Comparison of ENCODE assay signal across 17 cellular contexts in genomic region chr10:33065111-33065510, GRCh38.
DNase-seq lines count a peak whose midpoint lies in the region; ATAC-seq, FAIRE-seq and TF ChIP-seq lines count a peak whose summit lies in the region.
"Had no signal": no experiment of that assay in that cellular context is flagged by ENCODE, and none has a peak within 500 bp of the region (broad histone marks: within the 10 kb centered on the region; RNA-seq: fewer than 3 reads in every experiment).

No MANE protein-coding gene starts in this region.

- no peak overlapping the region for H3K4me3 Mint-ChIP-seq in H9
- no peak overlapping the region for H3K4me3 Mint-ChIP-seq in progenitor cell of endocrine pancreas (ENCODE audit: low read depth)
- H3K4me3 Mint-ChIP-seq: CD14-positive monocyte; CD8-positive, alpha-beta memory T cell; GM23338 had no signal

- no peak overlapping the region for H3K14ac ChIP-seq in H9 (ENCODE audit: insufficient read depth, low read length)

- H2BK20ac ChIP-seq in H9 (ENCODE audit: low read depth, low read length, poor library complexity, severe bottlenecking): no peak overlapping the region

- FAIRE-seq in K562 (lab: Jason Lieb, UNC): peak; percentile 55
- peak; percentile 36 for FAIRE-seq in islet of Langerhans (lab: Jason Lieb, UNC)
- no peak for FAIRE-seq in pancreas (lab: Jason Lieb, UNC)
- FAIRE-seq: GM12878, HTR-8/SVneo had no signal

- H3K27me3 ChIP-seq in H9 (ENCODE audit: insufficient read depth, low read length) (no peaks in the 10 kb centered on the region), K562 (ENCODE audit: control insufficient read depth in 2 of 2, insufficient read depth in 2 of 2, low read length in 2 of 2) (no peaks in the 10 kb centered on the region), smooth muscle cell (ENCODE audit: low read depth) (no peaks in the 10 kb centered on the region), pancreas (no peaks in the 10 kb centered on the region)

- H3K79me2 ChIP-seq in H9 (ENCODE audit: insufficient read depth, low read length) (no peaks in the 10 kb centered on the region), K562 (ENCODE audit: control insufficient read depth, insufficient read depth, low read length) (no peaks in the 10 kb centered on the region), smooth muscle cell (ENCODE audit: low read depth) (no peaks in the 10 kb centered on the region)

- H4K5ac ChIP-seq in H9 (ENCODE audit: insufficient read length, low read depth, low read length): no peak overlapping the region

- no peak overlapping the region for H2BK5ac ChIP-seq in H9 (ENCODE audit: insufficient read length, low read length)

- TF ChIP-seq EP300 in K562 (IDR thresholded peaks at IDR 0.05; ENCODE audit: low read length): no peak

- no peak overlapping the region for H4K8ac ChIP-seq in H9 (replicated peaks; ENCODE audit: insufficient read length, low read depth, low read length)

- H4K91ac ChIP-seq in H9 (ENCODE audit: insufficient read length, low read depth, low read length): no peak overlapping the region

- WGBS in H9 (ENCODE audit: extremely low coverage, insufficient read length, low lambda C conversion rate): no CpG with 5 or more reads among the region's 1 CpG
- 0% methylated on average over 1 of the region's 1 CpG for WGBS in K562 (ENCODE audit: insufficient coverage, low coverage, missing lambda C conversion rate)
- WGBS in smooth muscle cell (ENCODE audit: low lambda C conversion rate): 88% methylated on average over 1 of the region's 1 CpG
- WGBS in pancreas, 2 donors: 41 to 43% methylated on average over 1 of the region's 1 CpG

- no peak overlapping the region for H3K56ac ChIP-seq in H9 (ENCODE audit: insufficient read length, low read depth, low read length)

- H2BK12ac ChIP-seq in H9 (ENCODE audit: insufficient read length, low read depth, low read length): no peak overlapping the region

- peak overlapping the region; percentile 4 for H3T11ph ChIP-seq in H9 (ENCODE audit: low read length)

- POLR2A ChIA-PET in K562 (lab: Yijun Ruan, JAX): interaction anchor here (0.5 kb wide), 1 partner anchor 48 kb away, joined by 3 read pairs; no protein-coding TSS in a partner anchor

- H2AFZ ChIP-seq in H9 (ENCODE audit: low read length): no peak overlapping the region
- no peak overlapping the region for H2AFZ ChIP-seq in K562 (ENCODE audit: low read depth, low read length)
- no peak overlapping the region for H2AFZ ChIP-seq in smooth muscle cell (ENCODE audit: low read depth)

- no peak for TF ChIP-seq POLR2A in K562 (conservative IDR thresholded peaks at IDR 0.05)

- peaks cover 0 to 5% of the 10 kb centered on the region in 2 experiments; a peak in 1 of 4 replicates for H3K4me1 Mint-ChIP-seq in H9
- peaks cover 4% of the 10 kb centered on the region for H3K4me1 Mint-ChIP-seq in progenitor cell of endocrine pancreas (ENCODE audit: low read depth)
- H3K4me1 Mint-ChIP-seq: CD14-positive monocyte, GM23338 had no signal

- H3K4me3 ChIP-seq in K562: no peak overlapping the region
- H3K4me3 ChIP-seq in smooth muscle cell: no peak overlapping the region
- H3K4me3 ChIP-seq in pancreas: no peak overlapping the region
- H3K4me3 ChIP-seq: GM12878, GM23338 had no signal

- TF ChIP-seq RAD21 in K562 (CRISPR knock-in tag; conservative IDR thresholded peaks at IDR 0.05 in 1 of 2, IDR thresholded peaks at IDR 0.05 in 1 of 2): no peak

- no peaks in the 10 kb centered on the region for H3K9me3 ChIP-seq in H9 (ENCODE audit: control insufficient read depth, low read depth, low read length)
- H3K9me3 ChIP-seq in K562 (replicated peaks; ENCODE audit: control insufficient read depth, insufficient read depth, low read depth, low read length): no peaks in the 10 kb centered on the region
- H3K9me3 ChIP-seq in smooth muscle cell (replicated peaks; ENCODE audit: low read depth): no peaks in the 10 kb centered on the region
- no peaks in the 10 kb centered on the region for H3K9me3 ChIP-seq in pancreas

- CTCF ChIA-PET in K562 (lab: Yijun Ruan, JAX; ENCODE audit: low intra/inter-chr PET ratio): interaction anchor here (0.7 kb wide), 1 partner anchor 878 kb away, joined by 5 read pairs; no protein-coding TSS in a partner anchor

- no peak overlapping the region for H3K9ac ChIP-seq in H9 (ENCODE audit: extremely low read depth, insufficient read length, low read length)
- H3K9ac ChIP-seq in K562 (ENCODE audit: insufficient read depth in 1 of 2, low read depth in 2 of 2, low read length in 2 of 2): no peak overlapping the region
- no peak overlapping the region for H3K9ac ChIP-seq in smooth muscle cell (ENCODE audit: low read depth)

- no peak overlapping the region for H3K23ac ChIP-seq in H9 (ENCODE audit: insufficient read length, low read depth, low read length)

- no peaks in the 10 kb centered on the region for H3K9me3 Mint-ChIP-seq in H9
- H3K9me3 Mint-ChIP-seq in progenitor cell of endocrine pancreas (ENCODE audit: low read depth): peaks cover 3% of the 10 kb centered on the region
- H3K9me3 Mint-ChIP-seq: CD8-positive, alpha-beta memory T cell; GM23338 had no signal

- no peak overlapping the region for H2BK15ac ChIP-seq in H9 (ENCODE audit: low read depth, low read length)

- H3K27me3 Mint-ChIP-seq in H9 (ENCODE audit: low read depth): no peaks in the 10 kb centered on the region; the same call in 1 of the 2 replicates
- no peaks in the 10 kb centered on the region for H3K27me3 Mint-ChIP-seq in progenitor cell of endocrine pancreas

- H3K36me3 Mint-ChIP-seq in H9 (ENCODE audit: insufficient read depth in 1 of 3, low read depth in 3 of 3) (0 out of 7 replicates have a peak, but pooled peaks cover 0 to under 1% (median 0%) of the 10 kb centered on the region in 3 experiments), progenitor cell of endocrine pancreas (ENCODE audit: insufficient read depth) (no peaks in the 10 kb centered on the region)
- H3K36me3 Mint-ChIP-seq: CD14-positive monocyte had no signal

- no peaks in the 10 kb centered on the region for H3K4me1 ChIP-seq in H9 (ENCODE audit: insufficient read depth, low read length)
- peaks cover 0 to 5% of the 10 kb centered on the region in 2 experiments; a peak in 2 of 5 replicates for H3K4me1 ChIP-seq in K562 (replicated peaks in 1 of 2; ENCODE audit: control insufficient read depth in 2 of 2, insufficient read depth in 2 of 2, low read length in 2 of 2)
- no peaks in the 10 kb centered on the region for H3K4me1 ChIP-seq in smooth muscle cell (ENCODE audit: low read depth)
- H3K4me1 ChIP-seq in pancreas: peaks cover 0 to 6% (median 0%) of the 10 kb centered on the region in 3 donors

- H3K9me1 ChIP-seq in K562 (ENCODE audit: control insufficient read depth, insufficient read depth, low read length): no peaks in the 10 kb centered on the region

- no peaks in the 10 kb centered on the region for H4K20me1 ChIP-seq in H9 (ENCODE audit: control insufficient read depth, insufficient read depth, insufficient read length)
- H4K20me1 ChIP-seq in K562 (replicated peaks; ENCODE audit: control insufficient read depth, insufficient read depth, low read length): no peaks in the 10 kb centered on the region
- H4K20me1 ChIP-seq in smooth muscle cell (ENCODE audit: low read depth): no peaks in the 10 kb centered on the region

- H2AK5ac ChIP-seq in H9 (ENCODE audit: insufficient read length, low read length): no peak overlapping the region

- H3K23me2 ChIP-seq in H9 (ENCODE audit: insufficient read length, low read depth, low read length, poor library complexity, severe bottlenecking): no peaks in the 10 kb centered on the region

- H3K27ac Mint-ChIP-seq in H9 (no peak overlapping the region), progenitor cell of endocrine pancreas (no peak overlapping the region)
- H3K27ac Mint-ChIP-seq: CD14-positive monocyte, GM23338 had no signal

- H3K4ac ChIP-seq in H9 (ENCODE audit: low read depth, low read length): no peak overlapping the region

- DNase-seq in H9 (no peak), K562 (ENCODE audit: extremely low read depth in 1 of 4, low spot score in 3 of 4) (no peak), smooth muscle cell (lab: John Stamatoyannopoulos, UW; ENCODE audit: unreplicated experiment) (no peak), pancreas (no peak), superior temporal gyrus (ENCODE audit: extremely low spot score) (no peak), HCEC 1CT (no peak), progenitor cell of endocrine pancreas (ENCODE audit: low spot score, unreplicated experiment) (no peak)
- DNase-seq: Caco-2; CD8-positive, alpha-beta memory T cell; DMS79; H7; KBM-7 had no signal

- intact Hi-C loops in K562 (cut with micrococcal nuclease): no loop called here
- intact Hi-C loops in pancreas (cut with DNase I): no loop called here

- no peak overlapping the region for H3K18ac ChIP-seq in H9 (ENCODE audit: insufficient read length, low read depth, low read length)

- no peak for ATAC-seq in K562
- ATAC-seq in pancreas: no peak
- ATAC-seq: GM12878, GM23338 had no signal

- no peak overlapping the region for H3K27ac ChIP-seq in H9 (ENCODE audit: insufficient read length, low read depth, low read length)
- no peak overlapping the region for H3K27ac ChIP-seq in K562 (ENCODE audit: extremely low read depth, low read depth, low read length)
- no peak overlapping the region for H3K27ac ChIP-seq in smooth muscle cell (ENCODE audit: low read depth)
- H3K27ac ChIP-seq in pancreas: no peak overlapping the region

- in situ Hi-C loops in K562 (cut with MboI): no loop called here

- BruUV-seq in K562 (replicated peaks; lab: Mats Ljungman, UMichigan): no TSS peak

- H3K4me2 ChIP-seq in H9 (ENCODE audit: insufficient read depth, insufficient read length, low read length) (no peak overlapping the region), K562 (ENCODE audit: insufficient read depth, low read length) (no peak overlapping the region), smooth muscle cell (peak overlapping the region; percentile 29)
- H3K4me2 ChIP-seq: GM23338 had no signal

- H3K79me1 ChIP-seq in H9 (ENCODE audit: insufficient read depth, low read depth, low read length, poor library complexity, severe bottlenecking): no peaks in the 10 kb centered on the region

- TF ChIP-seq CTCF in H9 (conservative IDR thresholded peaks at IDR 0.05) (no peak), K562 (IDR thresholded peaks at IDR 0.05 in 2 of 3, conservative IDR thresholded peaks at IDR 0.05 in 1 of 3; ENCODE audit: insufficient read depth in 2 of 3, low read depth in 1 of 3, low read length in 3 of 3) (no peak), smooth muscle cell (IDR thresholded peaks at IDR 0.05; ENCODE audit: borderline replicate concordance, insufficient read depth, poor library complexity, severe bottlenecking) (no peak), pancreas (IDR thresholded peaks at IDR 0.05) (no peak), progenitor cell of endocrine pancreas (IDR thresholded peaks at IDR 0.05; ENCODE audit: unreplicated experiment) (no peak)

- H2BK120ac ChIP-seq in H9 (ENCODE audit: low read depth, low read length, poor library complexity, severe bottlenecking): no peak overlapping the region

- no peaks in the 10 kb centered on the region for H3K36me3 ChIP-seq in K562 (ENCODE audit: control insufficient read depth, insufficient read depth, low read length)
- no peaks in the 10 kb centered on the region for H3K36me3 ChIP-seq in smooth muscle cell (ENCODE audit: low read depth)
- H3K36me3 ChIP-seq in pancreas: no peaks in the 10 kb centered on the region

- H3F3A ChIP-seq in smooth muscle cell (ENCODE audit: low read depth): no peaks in the 10 kb centered on the region

TF ChIP-seq in K562, 482 proteins besides CTCF, POLR2A, EP300 and RAD21 (continues in another document):
- TF ChIP-seq ERF (CRISPR knock-in tag; IDR thresholded peaks at IDR 0.05) (no peak), GABPB2 (CRISPR knock-in tag; conservative IDR thresholded peaks at IDR 0.05) (no peak)
